In genomic region chr1:120176092-120176855, GRCh38 we compare ENCODE assay signal across 1 cellular context.
A peak's percentile ranks its signal among the peaks of the same experiment; 100 is the strongest.
TF ChIP-seq lines count a peak whose summit lies in the region.

TSS of gene SEC22B (minus strand) at chr1:120176520. CDS start at chr1:120176381, 139 bp downstream.

TF ChIP-seq in HepG2, 621 proteins besides CTCF, POLR2A, EP300 and RAD21 (continued from another document and continues in another):
- no peak for TF ChIP-seq ZBTB39 (CRISPR knock-in tag; IDR thresholded peaks at IDR 0.05)
- TF ChIP-seq PAWR (CRISPR knock-in tag; IDR thresholded peaks at IDR 0.05; ENCODE audit: borderline replicate concordance): no peak
- TF ChIP-seq ZFP90 (CRISPR knock-in tag; IDR thresholded peaks at IDR 0.05; ENCODE audit: borderline replicate concordance): no peak
- TF ChIP-seq GTF2F1 (IDR thresholded peaks at IDR 0.05; ENCODE audit: low read length): peak; percentile 65; the same call in 1 of the 2 replicates
- TF ChIP-seq JARID2 (CRISPR knock-in tag; IDR thresholded peaks at IDR 0.05; ENCODE audit: insufficient replicate concordance): no peak
- peak; percentile 79; the same call in 1 of the 2 replicates for TF ChIP-seq HOXA5 (CRISPR knock-in tag; IDR thresholded peaks at IDR 0.05)
- TF ChIP-seq ZNF720 (CRISPR knock-in tag; IDR thresholded peaks at IDR 0.05): no peak
- peak; percentile 91 for TF ChIP-seq SIN3A (IDR thresholded peaks at IDR 0.05; ENCODE audit: borderline replicate concordance, low read depth, low read length)
- TF ChIP-seq ZBTB43 (CRISPR knock-in tag; conservative IDR thresholded peaks at IDR 0.05): no peak
- TF ChIP-seq U2AF2 (IDR thresholded peaks at IDR 0.05; ENCODE audit: low read depth, low read length): no peak
- peak; percentile 33; the same call in 1 of the 2 replicates for TF ChIP-seq MAZ (IDR thresholded peaks at IDR 0.05; ENCODE audit: borderline replicate concordance, low read depth, low read length)
- no peak; the same call in none of the 2 replicates for TF ChIP-seq MAZ (CRISPR knock-in tag; IDR thresholded peaks at IDR 0.05; ENCODE audit: low read depth)
- TF ChIP-seq KDM6A (CRISPR knock-in tag; IDR thresholded peaks at IDR 0.05; ENCODE audit: low read depth): no peak
- no peak for TF ChIP-seq NPAS2 (CRISPR knock-in tag; IDR thresholded peaks at IDR 0.05; ENCODE audit: borderline replicate concordance)
- TF ChIP-seq THAP7 (CRISPR knock-in tag; IDR thresholded peaks at IDR 0.05): no peak
- no peak for TF ChIP-seq NR2F1 (CRISPR knock-in tag; IDR thresholded peaks at IDR 0.05)
- TF ChIP-seq HNF4G (IDR thresholded peaks at IDR 0.05; ENCODE audit: borderline replicate concordance, low read depth, low read length): 0 out of 2 replicates have a peak, but pooled peaks have one; percentile 17
- peak; percentile 35; the same call in 1 of the 2 replicates for TF ChIP-seq HNF4G (CRISPR knock-in tag; IDR thresholded peaks at IDR 0.05; ENCODE audit: borderline replicate concordance, low read depth)
- TF ChIP-seq RBM22 (optimal IDR thresholded peaks at IDR 0.05; ENCODE audit: low read length): peak; percentile 43
- no peak for TF ChIP-seq ZFP82 (CRISPR knock-in tag; IDR thresholded peaks at IDR 0.05; ENCODE audit: borderline replicate concordance)
- TF ChIP-seq MED8 (CRISPR knock-in tag; IDR thresholded peaks at IDR 0.05; ENCODE audit: insufficient replicate concordance): peak; percentile 28
- TF ChIP-seq HIVEP1 (CRISPR knock-in tag; IDR thresholded peaks at IDR 0.05): no peak
- TF ChIP-seq HINFP (CRISPR knock-in tag; IDR thresholded peaks at IDR 0.05; ENCODE audit: low read depth): 0 out of 2 replicates have a peak, but pooled peaks have one; percentile 61
- TF ChIP-seq PATZ1 (CRISPR knock-in tag; IDR thresholded peaks at IDR 0.05): 0 out of 2 replicates have a peak, but pooled peaks have one; percentile 21
- TF ChIP-seq NFE2L1 (CRISPR knock-in tag; IDR thresholded peaks at IDR 0.05; ENCODE audit: borderline replicate concordance): no peak
- peak; percentile 34; the same call in 1 of the 2 replicates for TF ChIP-seq ZBTB7B (CRISPR knock-in tag; IDR thresholded peaks at IDR 0.05)
- 0 out of 2 replicates have a peak, but pooled peaks have one; percentile 35 for TF ChIP-seq ZNF264 (CRISPR knock-in tag; IDR thresholded peaks at IDR 0.05)
- TF ChIP-seq MYNN (CRISPR knock-in tag; IDR thresholded peaks at IDR 0.05; ENCODE audit: low read depth): no peak
- no peak for TF ChIP-seq SYNCRIP (IDR thresholded peaks at IDR 0.05; ENCODE audit: insufficient read depth, low read depth, low read length)
- TF ChIP-seq ZNF652 (CRISPR knock-in tag; IDR thresholded peaks at IDR 0.05; ENCODE audit: borderline replicate concordance, low read depth): peak; percentile 30; the same call in 1 of the 2 replicates
- no peak for TF ChIP-seq MLXIP (CRISPR knock-in tag; IDR thresholded peaks at IDR 0.05; ENCODE audit: borderline replicate concordance)
- TF ChIP-seq NFIC (IDR thresholded peaks at IDR 0.05; ENCODE audit: low read length): peak; percentile 68; the same call in 1 of the 2 replicates
- TF ChIP-seq TARDBP (CRISPR knock-in tag; IDR thresholded peaks at IDR 0.05): peak; percentile 95
- peak; percentile 53 for TF ChIP-seq ZNF770 (CRISPR knock-in tag; IDR thresholded peaks at IDR 0.05)
- no peak for TF ChIP-seq SNAPC5 (CRISPR knock-in tag; IDR thresholded peaks at IDR 0.05; ENCODE audit: borderline replicate concordance)
- TF ChIP-seq ZNF629 (CRISPR knock-in tag; conservative IDR thresholded peaks at IDR 0.05): 0 out of 2 replicates have a peak, but pooled peaks have one; percentile 13
- TF ChIP-seq ZNF337 (CRISPR knock-in tag; IDR thresholded peaks at IDR 0.05; ENCODE audit: borderline replicate concordance, low read depth): no peak
- no peak for TF ChIP-seq SRSF9 (IDR thresholded peaks at IDR 0.05; ENCODE audit: borderline replicate concordance, insufficient read depth, low read depth, low read length, poor library complexity, severe bottlenecking)
- TF ChIP-seq ZNF205 (CRISPR knock-in tag; IDR thresholded peaks at IDR 0.05): no peak
- TF ChIP-seq PPARG (CRISPR knock-in tag; conservative IDR thresholded peaks at IDR 0.05): no peak; the same call in 1 of the 2 replicates
- peak; percentile 80 for TF ChIP-seq PHF21A (CRISPR knock-in tag; IDR thresholded peaks at IDR 0.05)
- peak; percentile 79 for TF ChIP-seq ARNTL (CRISPR knock-in tag; IDR thresholded peaks at IDR 0.05)
- peak; percentile 23; the same call in 1 of the 2 replicates for TF ChIP-seq NFE2L2 (IDR thresholded peaks at IDR 0.05; ENCODE audit: low read length)
- no peak for TF ChIP-seq CCAR2 (optimal IDR thresholded peaks at IDR 0.05; ENCODE audit: low read depth, low read length)
- TF ChIP-seq ZNF367 (CRISPR knock-in tag; IDR thresholded peaks at IDR 0.05; ENCODE audit: borderline replicate concordance): no peak
- no peak for TF ChIP-seq ZNF207 (IDR thresholded peaks at IDR 0.05; ENCODE audit: borderline replicate concordance)
- TF ChIP-seq MIXL1 (CRISPR knock-in tag; IDR thresholded peaks at IDR 0.05): peak; percentile 86
- TF ChIP-seq XBP1 (CRISPR knock-in tag; IDR thresholded peaks at IDR 0.05): no peak
- no peak for TF ChIP-seq ATRX (CRISPR knock-in tag; IDR thresholded peaks at IDR 0.05; ENCODE audit: borderline replicate concordance)
- TF ChIP-seq RFX3 (CRISPR knock-in tag; IDR thresholded peaks at IDR 0.05): peak; percentile 49; the same call in 1 of the 2 replicates
- peak; percentile 78; the same call in 1 of the 2 replicates for TF ChIP-seq PITX1 (CRISPR knock-in tag; IDR thresholded peaks at IDR 0.05)
- TF ChIP-seq ZNF546 (CRISPR knock-in tag; conservative IDR thresholded peaks at IDR 0.05): no peak
- no peak for TF ChIP-seq FOSL1 (CRISPR knock-in tag; IDR thresholded peaks at IDR 0.05; ENCODE audit: borderline replicate concordance)
